1 cellular context compared by ENCODE assay signal in the genomic region with DNA sequence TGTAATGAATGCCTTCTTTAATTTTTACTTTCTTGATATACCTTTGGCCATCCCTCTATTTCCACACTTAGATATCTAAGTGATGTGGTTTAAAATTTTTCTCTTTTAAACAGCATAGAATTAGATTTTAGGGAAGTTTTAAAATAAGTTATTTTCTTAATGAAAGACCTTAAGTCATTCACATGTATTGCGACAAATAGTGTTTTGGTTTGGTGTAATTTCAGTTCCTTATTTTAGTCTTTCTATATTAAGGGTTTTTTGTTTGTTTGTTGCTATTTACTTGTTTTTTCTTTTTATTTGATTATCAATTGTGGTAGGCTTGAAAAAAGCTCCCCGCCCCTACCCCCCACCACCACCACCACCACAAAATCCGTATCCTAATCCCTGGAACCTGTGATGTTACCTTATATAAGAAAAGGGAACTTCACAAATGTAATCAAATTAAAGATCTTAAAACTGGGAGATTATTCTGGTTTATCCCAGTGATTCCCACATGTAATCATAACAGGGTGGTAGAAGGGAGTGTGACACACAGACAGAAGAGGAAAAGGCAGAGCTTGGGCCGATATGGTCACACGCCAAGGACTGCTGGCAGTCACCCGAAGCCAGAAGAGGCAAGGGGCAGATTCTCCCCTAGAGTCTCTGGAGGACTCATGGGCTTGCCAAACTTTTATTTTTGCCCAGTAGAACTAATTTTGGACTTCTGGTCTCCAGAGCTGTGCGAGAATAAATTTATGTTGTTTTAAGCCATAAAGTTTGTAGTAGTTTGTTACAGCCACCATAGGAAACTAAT.
TF ChIP-seq lines count a peak whose summit lies in the region.

No MANE protein-coding gene starts in this region.

TF ChIP-seq in GM12878, 131 proteins besides CTCF, POLR2A, EP300 and RAD21 (continued from another document):
- TF ChIP-seq STAT3 (IDR thresholded peaks at IDR 0.05; ENCODE audit: low read depth, low read length) (no peak), SPI1 (IDR thresholded peaks at IDR 0.05; ENCODE audit: borderline replicate concordance, insufficient read depth, low read depth, low read length) (peak; percentile 62; the same call in 1 of the 2 replicates), NFXL1 (IDR thresholded peaks at IDR 0.05; ENCODE audit: borderline replicate concordance) (no peak), TCF7 (IDR thresholded peaks at IDR 0.05; ENCODE audit: borderline replicate concordance) (no peak), CEBPB (IDR thresholded peaks at IDR 0.05; ENCODE audit: borderline replicate concordance in 1 of 2, low read depth in 2 of 2, low read length in 2 of 2) (no peak)
TF ChIP-seq in GM12878: peak in this region for 2.
